ENCODE assay signal across 33 cellular contexts in the genomic region with DNA sequence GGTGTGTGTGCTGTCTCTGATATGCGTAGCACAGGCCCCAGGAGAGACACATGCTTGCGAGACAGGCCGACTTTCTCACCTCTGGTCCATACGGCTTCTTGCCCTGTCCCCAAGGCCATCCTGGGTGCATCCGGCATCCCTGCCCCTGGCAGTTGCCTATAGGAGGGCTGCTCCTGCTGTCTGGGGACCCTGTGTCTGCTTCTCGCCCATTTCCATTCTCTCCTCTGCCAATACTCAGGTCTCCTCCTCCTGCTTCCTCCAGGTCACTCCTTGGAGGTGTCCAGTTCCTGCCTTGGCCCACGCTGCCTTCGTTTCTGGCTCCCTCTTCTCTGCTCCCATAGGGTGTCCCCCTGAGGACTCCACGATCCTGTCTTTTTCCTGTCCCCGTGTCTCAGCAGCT.
"Had no signal": no experiment of that assay in that cellular context is flagged by ENCODE, and none has a peak within 500 bp of the region (broad histone marks: within the 10 kb centered on the region; RNA-seq: fewer than 3 reads in every experiment).

No MANE protein-coding gene starts in this region.

- H3K9me3 ChIP-seq: body of pancreas, esophagus muscularis mucosa, gastrocnemius medialis, heart left ventricle had no signal

- H3K27me3 Mint-ChIP-seq: activated T-helper 17 cell treated with anti-CD3 and anti-CD28 coated beads, Interleukin-2, amount 50 U/mL, for 72 hours had no signal

- H3K9me3 Mint-ChIP-seq: activated B cell treated with CpG ODN at 0.5 μM for 24 hours; activated CD8-positive, alpha-beta T cell treated with anti-CD3 and anti-CD28 coated beads for 36 hours; activated T-cell treated with anti-CD3 and anti-CD28 coated beads, Interleukin-2, amount 50 U/mL, for 4 hours; activated T-helper 17 cell treated with anti-CD3 and anti-CD28 coated beads, Interleukin-2, amount 50 U/mL, for 72 hours; dendritic cell treated with granulocyte-macrophage colony-stimulating factor and Interleukin-4, amounts not matched to agents 40 ng/mL and 50 ng/mL, for 4 days; effector memory CD8-positive, alpha-beta T cell; T-helper 1 cell treated with Interleukin-12 subunit alpha and Interleukin-12 subunit beta and Interleukin-4 antibody, amounts not matched to agents 30 μg/mL and 1 μg/mL, for 36 hours; T-helper 2 cell treated with Interferon-gamma antibody and Interleukin-4, amounts not matched to agents 5 μg/mL and 100 μg/mL, for 36 hours had no signal

- H3K27ac ChIP-seq: body of pancreas, coronary artery, esophagus muscularis mucosa, foreskin keratinocyte, gastrocnemius medialis, heart left ventricle, WERI-Rb-1 had no signal

- H3K27me3 ChIP-seq: body of pancreas, foreskin keratinocyte had no signal

- H3K27ac Mint-ChIP-seq: activated B cell treated with CpG ODN at 0.5 μM for 24 hours; activated CD8-positive, alpha-beta T cell treated with anti-CD3 and anti-CD28 coated beads for 36 hours; activated naive CD8-positive, alpha-beta T cell; activated T-helper 17 cell treated with anti-CD3 and anti-CD28 coated beads, Interleukin-2, amount 50 U/mL, for 72 hours; dendritic cell treated with granulocyte-macrophage colony-stimulating factor and Interleukin-4, amounts not matched to agents 40 ng/mL and 50 ng/mL, for 4 days; T-helper 1 cell treated with Interleukin-12 subunit alpha and Interleukin-12 subunit beta and Interleukin-4 antibody, amounts not matched to agents 30 μg/mL and 1 μg/mL, for 36 hours; T-helper 2 cell treated with Interferon-gamma antibody and Interleukin-4, amounts not matched to agents 5 μg/mL and 100 μg/mL, for 36 hours had no signal

- H3K36me3 Mint-ChIP-seq: activated naive CD8-positive, alpha-beta T cell had no signal

- H3K4me3 Mint-ChIP-seq: activated B cell treated with CpG ODN at 0.5 μM for 24 hours; activated CD8-positive, alpha-beta T cell treated with anti-CD3 and anti-CD28 coated beads for 36 hours; activated naive CD8-positive, alpha-beta T cell; activated T-cell treated with anti-CD3 and anti-CD28 coated beads, Interleukin-2, amount 50 U/mL, for 4 hours; activated T-helper 17 cell treated with anti-CD3 and anti-CD28 coated beads, Interleukin-2, amount 50 U/mL, for 72 hours; dendritic cell treated with granulocyte-macrophage colony-stimulating factor and Interleukin-4, amounts not matched to agents 40 ng/mL and 50 ng/mL, for 4 days; effector memory CD8-positive, alpha-beta T cell; T-helper 1 cell treated with Interleukin-12 subunit alpha and Interleukin-12 subunit beta and Interleukin-4 antibody, amounts not matched to agents 30 μg/mL and 1 μg/mL, for 36 hours; T-helper 2 cell treated with Interferon-gamma antibody and Interleukin-4, amounts not matched to agents 5 μg/mL and 100 μg/mL, for 36 hours had no signal

- ATAC-seq: activated CD4-positive, CD25-positive, alpha-beta regulatory T cell treated with anti-CD3 and anti-CD28 coated beads, Interleukin-2, amount 50 U/mL, for 24 hours; activated CD8-positive, alpha-beta T cell treated with anti-CD3 and anti-CD28 coated beads for 36 hours; activated T-cell treated with anti-CD3 and anti-CD28 coated beads, Interleukin-2, amount 50 U/mL, for 4 hours; activated T-helper 17 cell treated with anti-CD3 and anti-CD28 coated beads, Interleukin-2, amount 50 U/mL, for 72 hours; body of pancreas; effector memory CD8-positive, alpha-beta T cell; foreskin keratinocyte; gastrocnemius medialis; heart left ventricle had no signal

- DNase-seq: activated B cell treated with CpG ODN at 0.5 μM for 24 hours; activated CD4-positive, alpha-beta T cell treated with anti-CD3 and anti-CD28 coated beads for 48 hours; activated CD4-positive, alpha-beta T cell treated with anti-CD3 and anti-CD28 coated beads, Interleukin-2, amount 50 U/mL, for 1 hour; activated CD4-positive, alpha-beta T cell treated with anti-CD3 and anti-CD28 coated beads, Interleukin-2, amount 50 U/mL, for 48 hours; activated CD8-positive, alpha-beta memory T cell treated with anti-CD3 and anti-CD28 coated beads for 24 hours; activated CD8-positive, alpha-beta T cell treated with anti-CD3 and anti-CD28 coated beads for 36 hours; activated effector memory CD4-positive, alpha-beta T cell treated with Interleukin-2 at 50 U/mL for 16 hours; activated gamma-delta T cell treated with Interleukin-2 at 50 U/mL for 16 hours; activated naive CD4-positive, alpha-beta T cell treated with anti-CD3 and anti-CD28 coated beads, Interleukin-2, amount 50 U/mL, for 16 hours; activated naive CD4-positive, alpha-beta T cell treated with Interleukin-2 at 50 U/mL for 16 hours; activated T-cell treated with anti-CD3 and anti-CD28 coated beads, Interleukin-2, amount 50 U/mL, for 4 hours; amniotic stem cell; aorta; body of pancreas; central memory CD4-positive, alpha-beta T cell; cerebellar nuclear complex; effector CD4-positive, alpha-beta T cell; effector memory CD8-positive, alpha-beta T cell; erythroblast; foreskin keratinocyte; gastrocnemius medialis; glutamatergic neuron; heart left ventricle; T1000; WERI-Rb-1 had no signal
